ENCODE assay signal across 41 cellular contexts in the genomic region with DNA sequence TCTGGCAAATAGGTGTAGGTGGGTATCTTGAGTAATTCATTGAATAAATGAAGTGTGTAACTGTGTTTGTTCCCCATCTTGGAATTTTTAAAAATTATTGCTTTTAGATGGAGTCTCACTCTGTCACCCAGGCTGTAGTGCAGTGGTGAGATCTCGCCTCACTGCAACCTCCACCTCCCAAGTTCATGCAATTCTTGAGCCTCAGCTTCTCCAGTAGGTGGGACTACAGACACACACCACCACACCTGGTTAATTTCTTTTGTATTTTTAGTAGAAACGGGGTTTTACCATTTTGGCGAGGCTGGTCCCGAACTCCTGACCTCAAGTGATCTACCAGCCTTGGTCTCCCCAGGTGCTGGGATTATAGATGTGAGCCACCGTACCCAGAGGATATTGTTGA. TPM values are rescaled to one million over a fixed set of nuclear protein-coding genes. Genes with fewer than 3 reads are reported as not detected.
"Had no signal": no experiment of that assay in that cellular context is flagged by ENCODE, and none has a peak within 500 bp of the region (broad histone marks: within the 10 kb centered on the region; RNA-seq: fewer than 3 reads in every experiment).

No MANE protein-coding gene starts in this region.

- H3K9me3 Mint-ChIP-seq: activated B cell treated with CpG ODN at 0.5 μM for 24 hours; activated CD8-positive, alpha-beta T cell treated with anti-CD3 and anti-CD28 coated beads for 36 hours; activated T-cell treated with anti-CD3 and anti-CD28 coated beads, Interleukin-2, amount 50 U/mL, for 4 hours; activated T-helper 17 cell treated with anti-CD3 and anti-CD28 coated beads, Interleukin-2, amount 50 U/mL, for 72 hours; central memory CD8-positive, alpha-beta T cell; dendritic cell treated with granulocyte-macrophage colony-stimulating factor and Interleukin-4, amounts not matched to agents 40 ng/mL and 50 ng/mL, for 4 days; T-helper 2 cell treated with Interferon-gamma antibody and Interleukin-4, amounts not matched to agents 5 μg/mL and 100 μg/mL, for 36 hours had no signal

- ATAC-seq: activated CD4-positive, CD25-positive, alpha-beta regulatory T cell treated with anti-CD3 and anti-CD28 coated beads, Interleukin-2, amount 50 U/mL, for 24 hours; activated CD8-positive, alpha-beta T cell treated with anti-CD3 and anti-CD28 coated beads for 36 hours; activated T-cell treated with anti-CD3 and anti-CD28 coated beads, Interleukin-2, amount 50 U/mL, for 4 hours; activated T-helper 17 cell treated with anti-CD3 and anti-CD28 coated beads, Interleukin-2, amount 50 U/mL, for 72 hours; gastroesophageal sphincter; T-helper 17 cell had no signal

- H3K27me3 Mint-ChIP-seq: activated naive CD8-positive, alpha-beta T cell; central memory CD8-positive, alpha-beta T cell; dendritic cell treated with granulocyte-macrophage colony-stimulating factor and Interleukin-4, amounts not matched to agents 40 ng/mL and 50 ng/mL, for 4 days had no signal

- H3K4me1 ChIP-seq: esophagus squamous epithelium, gastroesophageal sphincter had no signal

- H3K4me3 Mint-ChIP-seq: activated B cell treated with CpG ODN at 0.5 μM for 24 hours; activated CD8-positive, alpha-beta T cell treated with anti-CD3 and anti-CD28 coated beads for 36 hours; activated naive CD8-positive, alpha-beta T cell; activated T-cell treated with anti-CD3 and anti-CD28 coated beads, Interleukin-2, amount 50 U/mL, for 4 hours; activated T-helper 17 cell treated with anti-CD3 and anti-CD28 coated beads, Interleukin-2, amount 50 U/mL, for 72 hours; central memory CD8-positive, alpha-beta T cell; dendritic cell treated with granulocyte-macrophage colony-stimulating factor and Interleukin-4, amounts not matched to agents 40 ng/mL and 50 ng/mL, for 4 days; T-helper 17 cell; T-helper 2 cell treated with Interferon-gamma antibody and Interleukin-4, amounts not matched to agents 5 μg/mL and 100 μg/mL, for 36 hours had no signal

- H3K9me3 ChIP-seq: esophagus squamous epithelium, gastroesophageal sphincter had no signal

- FAIRE-seq: astrocyte, bronchial epithelial cell, endothelial cell of umbilical vein had no signal

- H3K4me1 Mint-ChIP-seq: activated B cell treated with CpG ODN at 0.5 μM for 24 hours; activated T-helper 17 cell treated with anti-CD3 and anti-CD28 coated beads, Interleukin-2, amount 50 U/mL, for 72 hours; central memory CD8-positive, alpha-beta T cell; T-helper 17 cell had no signal

- H3K4me3 ChIP-seq: coronary artery, dorsolateral prefrontal cortex, esophagus squamous epithelium, gastroesophageal sphincter had no signal

- H3K27ac ChIP-seq: brain microvascular endothelial cell, coronary artery, dorsolateral prefrontal cortex, epithelial cell of prostate, esophagus squamous epithelium, gastroesophageal sphincter, WERI-Rb-1 had no signal

- H3K27me3 ChIP-seq: brain microvascular endothelial cell, dorsolateral prefrontal cortex, esophagus squamous epithelium, gastroesophageal sphincter had no signal

- H3K36me3 ChIP-seq: brain microvascular endothelial cell, esophagus squamous epithelium, gastroesophageal sphincter, WERI-Rb-1 had no signal

- H3K27ac Mint-ChIP-seq: activated B cell treated with CpG ODN at 0.5 μM for 24 hours; activated CD8-positive, alpha-beta T cell treated with anti-CD3 and anti-CD28 coated beads for 36 hours; activated naive CD8-positive, alpha-beta T cell; activated T-helper 17 cell treated with anti-CD3 and anti-CD28 coated beads, Interleukin-2, amount 50 U/mL, for 72 hours; dendritic cell treated with granulocyte-macrophage colony-stimulating factor and Interleukin-4, amounts not matched to agents 40 ng/mL and 50 ng/mL, for 4 days; T-helper 17 cell; T-helper 2 cell treated with Interferon-gamma antibody and Interleukin-4, amounts not matched to agents 5 μg/mL and 100 μg/mL, for 36 hours had no signal

- H3K36me3 Mint-ChIP-seq: activated naive CD8-positive, alpha-beta T cell had no signal

- DNase-seq: activated B cell treated with CpG ODN at 0.5 μM for 24 hours; activated CD4-positive, alpha-beta T cell treated with anti-CD3 and anti-CD28 coated beads for 48 hours; activated CD4-positive, alpha-beta T cell treated with anti-CD3 and anti-CD28 coated beads, Interleukin-2, amount 50 U/mL, for 1 hour; activated CD4-positive, alpha-beta T cell treated with anti-CD3 and anti-CD28 coated beads, Interleukin-2, amount 50 U/mL, for 48 hours; activated CD8-positive, alpha-beta memory T cell treated with anti-CD3 and anti-CD28 coated beads for 24 hours; activated CD8-positive, alpha-beta T cell treated with anti-CD3 and anti-CD28 coated beads for 36 hours; activated effector memory CD4-positive, alpha-beta T cell treated with Interleukin-2 at 50 U/mL for 16 hours; activated gamma-delta T cell treated with Interleukin-2 at 50 U/mL for 16 hours; activated naive CD4-positive, alpha-beta T cell treated with anti-CD3 and anti-CD28 coated beads, Interleukin-2, amount 50 U/mL, for 16 hours; activated naive CD4-positive, alpha-beta T cell treated with Interleukin-2 at 50 U/mL for 16 hours; activated T-cell treated with anti-CD3 and anti-CD28 coated beads, Interleukin-2, amount 50 U/mL, for 4 hours; amniotic stem cell; anterior cingulate cortex; brain microvascular endothelial cell; dorsolateral prefrontal cortex; effector memory CD4-positive, alpha-beta T cell; esophagus squamous epithelium; foreskin melanocyte; T-helper 1 cell; T-helper 17 cell; T1000; WERI-Rb-1 had no signal

RNA-seq across cellular contexts. Expression of a gene that starts 7.9 kb away (rescaled TPM):
- total RNA-seq: activated B cell treated with CpG ODN at 0.5 μM for 24 hours; activated T-helper 17 cell treated with anti-CD3 and anti-CD28 coated beads, Interleukin-2, amount 50 U/mL, for 72 hours; astrocyte; bronchial epithelial cell; cardiac septum; cerebellum; endothelial cell of umbilical vein; esophagus squamous epithelium; fibroblast of lung; fibroblast of villous mesenchyme; gastroesophageal sphincter; glomerular endothelial cell; T-helper 17 cell had no signal
- polyA plus RNA-seq: endothelial cell of umbilical vein, esophagus, fibroblast of lung had no signal

RNA-seq across cellular contexts. Expression of a gene that starts 23.9 kb away (rescaled TPM):
- total RNA-seq: activated B cell treated with CpG ODN at 0.5 μM for 24 hours; activated CD8-positive, alpha-beta T cell treated with anti-CD3 and anti-CD28 coated beads for 36 hours; activated T-cell treated with anti-CD3 and anti-CD28 coated beads, Interleukin-2, amount 50 U/mL, for 4 hours; activated T-helper 17 cell treated with anti-CD3 and anti-CD28 coated beads, Interleukin-2, amount 50 U/mL, for 72 hours; astrocyte; bronchial epithelial cell; cardiac septum; cerebellum; endothelial cell of umbilical vein; esophagus squamous epithelium; fibroblast of lung; fibroblast of villous mesenchyme; gastroesophageal sphincter; glomerular endothelial cell; T-helper 17 cell had no signal
- polyA plus RNA-seq: adipose tissue, endothelial cell of umbilical vein, fibroblast of lung had no signal
